Comparison of ENCODE assay signal across 15 cellular contexts in genomic region chr2:69090008-69090407, GRCh38.
"Had no signal": no experiment of that assay in that cellular context is flagged by ENCODE, and none has a peak within 500 bp of the region (broad histone marks: within the 10 kb centered on the region; RNA-seq: fewer than 3 reads in every experiment).

No MANE protein-coding gene starts in this region.

- H3K9me3 ChIP-seq: spleen had no signal

- H3K27ac ChIP-seq: spleen had no signal

- DNase-seq: activated CD4-positive, alpha-beta T cell treated with anti-CD3 and anti-CD28 coated beads, Interleukin-2, amount 50 U/mL, for 4 hours; activated effector memory CD4-positive, alpha-beta T cell treated with Interleukin-2 at 50 U/mL for 16 hours; activated T-cell treated with anti-CD3 and anti-CD28 coated beads, Interleukin-2, amount 50 U/mL, for 1 hour; aorta; effector CD4-positive, alpha-beta T cell; head of caudate nucleus; left colon; mesenchymal stem cell; nephron progenitor cell; retina; spleen; stimulated activated CD4-positive, alpha-beta T cell treated with anti-CD3 and anti-CD28 coated beads, Interleukin-1b, Interleukin-23, amount 100 ng/mL, for 48 hours had no signal

- ATAC-seq: left colon; SK-N-SH treated with all-trans-retinoic acid at 6 μM for 48 hours; stimulated activated memory B cell treated with anti-CD40 and anti-IgM and Interleukin-4, amounts not matched to agents 10 μg/mL and 1 μg/mL and 100 μg/mL, for 72 hours had no signal

- H3K4me3 ChIP-seq: spleen had no signal

- FAIRE-seq: endothelial cell of umbilical vein had no signal

- H3K36me3 ChIP-seq: spleen had no signal
